In genomic region chr2:231672617-231673347, GRCh38 we compare ENCODE assay signal across 8 cellular contexts. TPM values are rescaled to one million over a fixed set of nuclear protein-coding genes. Genes with fewer than 3 reads are reported as not detected.
DNase-seq lines count a peak whose midpoint lies in the region; ATAC-seq and TF ChIP-seq lines count a peak whose summit lies in the region.

No MANE protein-coding gene starts in this region.

- intact Hi-C loops in Right ventricle myocardium inferior (cut with DNase I) (no loop called here), cardiac septum (cut with DNase I) (no loop called here)

- peak overlapping the region; percentile 34 for H3K4me3 ChIP-seq in KMS-11 (IDR thresholded peaks at IDR 0.05; ENCODE audit: insufficient read depth, low read depth, low read length)
- peak overlapping the region; percentile 74 for H3K4me3 ChIP-seq in WERI-Rb-1 (ENCODE audit: low read depth, low read length)
- peak overlapping the region in 1 of 2 donors; percentile 35 for H3K4me3 ChIP-seq in stomach smooth muscle (ENCODE audit: low read length in 2 of 2)

- H3K4me2 ChIP-seq in KMS-11 = peak overlapping the region; percentile 79

- no peaks in the 10 kb centered on the region for H4K20me1 ChIP-seq in KMS-11 (ENCODE audit: insufficient read depth)

- no peaks in the 10 kb centered on the region for H3K36me3 ChIP-seq in KMS-11 (ENCODE audit: insufficient read depth)
- H3K36me3 ChIP-seq in WERI-Rb-1 = no peaks in the 10 kb centered on the region
- H3K36me3 ChIP-seq in stomach smooth muscle (ENCODE audit: control insufficient read depth in 2 of 2, insufficient read depth in 2 of 2, low read length in 2 of 2) = no peaks in the 10 kb centered on the region

- H3K9me3 ChIP-seq in WERI-Rb-1 (ENCODE audit: severe bottlenecking) (no peaks in the 10 kb centered on the region), stomach smooth muscle (ENCODE audit: control insufficient read depth in 2 of 2, low read length in 2 of 2) (no peaks in the 10 kb centered on the region)

- H3K27me3 ChIP-seq in KMS-11 (ENCODE audit: insufficient read depth, low read depth) = no peaks in the 10 kb centered on the region
- no peaks in the 10 kb centered on the region for H3K27me3 ChIP-seq in WERI-Rb-1 (ENCODE audit: insufficient read depth, low read depth, severe bottlenecking)
- no peaks in the 10 kb centered on the region for H3K27me3 ChIP-seq in stomach smooth muscle (ENCODE audit: control insufficient read depth in 1 of 2, insufficient read depth in 2 of 2, low read length in 2 of 2)

- no peak for ATAC-seq in Right ventricle myocardium inferior

- peak; percentile 50 for TF ChIP-seq CTCF in KMS-11 (conservative IDR thresholded peaks at IDR 0.05; ENCODE audit: low read depth, low read length)
- peak; percentile 69 for TF ChIP-seq CTCF in WERI-Rb-1 (IDR thresholded peaks at IDR 0.05; ENCODE audit: low read depth, low read length)

- H3K27ac ChIP-seq in KMS-11 (peak overlapping the region; percentile 96), WERI-Rb-1 (peak overlapping the region; percentile 99), stomach smooth muscle (ENCODE audit: low read length) (peak overlapping the region; percentile 80)

- H2AFZ ChIP-seq in KMS-11 (ENCODE audit: low read depth) = peak overlapping the region; percentile 55; the same call in 1 of the 2 replicates

- peak; percentile 71 for DNase-seq in Right ventricle myocardium inferior (ENCODE audit: missing footprints)
- DNase-seq in cardiac septum (ENCODE audit: low spot score) = no peak
- DNase-seq in H4 (ENCODE audit: low spot score) = peak; percentile 45
- DNase-seq in WERI-Rb-1 = peak; percentile 91
- peak; percentile 86 for DNase-seq in hepatic stellate cell (ENCODE audit: low spot score)
- DNase-seq in activated CD4-positive, CD25-positive, alpha-beta regulatory T cell treated with anti-CD3 and anti-CD28 coated beads, Interleukin-2, amount 50 U/mL, for 72 hours = no peak

- H3K79me2 ChIP-seq in KMS-11 (ENCODE audit: insufficient read depth, low read depth) = no peaks in the 10 kb centered on the region

- H3K9ac ChIP-seq in KMS-11 (peak overlapping the region; percentile 82), stomach smooth muscle (ENCODE audit: low read length in 2 of 2) (peak overlapping the region; percentile 40 to 47)

- H3K4me1 ChIP-seq in KMS-11 (ENCODE audit: low read depth, poor library complexity, severe bottlenecking) (peaks cover 68% of the 10 kb centered on the region), stomach smooth muscle (ENCODE audit: control insufficient read depth, insufficient read depth, low read length) (peaks cover 50% of the 10 kb centered on the region)

RNA-seq across cellular contexts. Expression of gene PTMA, which starts 35.5 kb away (rescaled TPM):
- total RNA-seq in Right ventricle myocardium inferior (264 TPM), cardiac septum (256 TPM)
- total RNA-seq in H4 (2014; rRNA removed; shearing (Covaris generic)) = 1,956 and 2,048 TPM in 2 replicates

Comparison
In these comparisons a context has a peak if more than half of its experiments do, and no peak if none do; other contexts are left out.
1. DNase-seq: peak in Right ventricle myocardium inferior (single experiment), H4 (single experiment), WERI-Rb-1 (single experiment) and hepatic stellate cell (single experiment); none in cardiac septum (single experiment) and activated CD4-positive, CD25-positive, alpha-beta regulatory T cell treated with anti-CD3 and anti-CD28 coated beads, Interleukin-2, amount 50 U/mL, for 72 hours (single experiment).
2. Peak in every context shown above with its lines, with median percentiles within 50 percentile points of each other: H3K27ac ChIP-seq.